21 cellular contexts compared by ENCODE assay signal in genomic region chr17:22703786-22704441, GRCh38.
DNase-seq lines count a peak whose midpoint lies in the region; ATAC-seq, FAIRE-seq and TF ChIP-seq lines count a peak whose summit lies in the region.
"Had no signal": no experiment of that assay in that cellular context is flagged by ENCODE, and none has a peak within 500 bp of the region (broad histone marks: within the 10 kb centered on the region; RNA-seq: fewer than 3 reads in every experiment).

No MANE protein-coding gene starts in this region.

- no peaks in the 10 kb centered on the region for H4K20me1 ChIP-seq in K562 (replicated peaks; ENCODE audit: control insufficient read depth, insufficient read depth, low read length)

- in situ Hi-C loops in K562 (cut with MboI): no loop called here

- peaks cover 7 to 12% of the 10 kb centered on the region in 2 donors for H3K9me3 Mint-ChIP-seq in effector memory CD8-positive, alpha-beta T cell

- H3K4me1 Mint-ChIP-seq in effector memory CD8-positive, alpha-beta T cell (ENCODE audit: low read depth in 2 of 2): no peaks in the 10 kb centered on the region
- H3K4me1 Mint-ChIP-seq: brain; naive thymus-derived CD4-positive, alpha-beta T cell had no signal

- WGBS in K562 (ENCODE audit: insufficient coverage, low coverage, missing lambda C conversion rate): 9% methylated on average over 5 of the region's 31 CpGs
- 59 to 70% methylated on average over 23 to 26 of the region's 31 CpGs for WGBS in tibial nerve, 2 donors

- POLR2A ChIA-PET in K562 (lab: Yijun Ruan, JAX): interaction anchor here (0.6 kb wide), 1 partner anchor 212 kb away, joined by 5 read pairs; no protein-coding TSS in a partner anchor

- no peaks in the 10 kb centered on the region for H3K36me3 ChIP-seq in K562 (ENCODE audit: control insufficient read depth, insufficient read depth, low read length)
- H3K36me3 ChIP-seq in tibial nerve: no peaks in the 10 kb centered on the region
- no peaks in the 10 kb centered on the region for H3K36me3 ChIP-seq in ascending aorta
- H3K36me3 ChIP-seq: vagina had no signal

- peak; percentile 92 for TF ChIP-seq CTCF in 22Rv1 (IDR thresholded peaks at IDR 0.05)
- 0 out of 3 replicates have a peak, but pooled peaks have one; percentile 7 for TF ChIP-seq CTCF in GM12872 (IDR thresholded peaks at IDR 0.05; ENCODE audit: insufficient read depth, low read depth, low read length)
- TF ChIP-seq CTCF in NB4 (IDR thresholded peaks at IDR 0.05; ENCODE audit: low read depth, low read length): peak; percentile 82
- peak; percentile 33 to 64 (median 54) for TF ChIP-seq CTCF in K562 (IDR thresholded peaks at IDR 0.05 in 2 of 3, conservative IDR thresholded peaks at IDR 0.05 in 1 of 3; ENCODE audit: insufficient read depth in 2 of 3, low read depth in 1 of 3, low read length in 3 of 3)
- no peak for TF ChIP-seq CTCF in tibial nerve (IDR thresholded peaks at IDR 0.05)
- no peak for TF ChIP-seq CTCF in ascending aorta (IDR thresholded peaks at IDR 0.05)

- no peak for TF ChIP-seq POLR2A in NB4 (IDR thresholded peaks at IDR 0.05; ENCODE audit: extremely low read depth, insufficient read length)
- no peak for TF ChIP-seq POLR2A in K562 (conservative IDR thresholded peaks at IDR 0.05)
- no peak for TF ChIP-seq POLR2A in tibial nerve (IDR thresholded peaks at IDR 0.05)

- no peak for FAIRE-seq in K562 (lab: Jason Lieb, UNC)

- no TSS peak for BruUV-seq in K562 (replicated peaks; lab: Mats Ljungman, UMichigan)

- peaks cover 0 to 5% of the 10 kb centered on the region in 2 experiments; a peak in 2 of 5 replicates for H3K4me1 ChIP-seq in K562 (replicated peaks in 1 of 2; ENCODE audit: control insufficient read depth in 2 of 2, insufficient read depth in 2 of 2, low read length in 2 of 2)
- no peaks in the 10 kb centered on the region for H3K4me1 ChIP-seq in tibial nerve
- no peaks in the 10 kb centered on the region for H3K4me1 ChIP-seq in ascending aorta
- H3K4me1 ChIP-seq: parathyroid adenoma, vagina had no signal

- H3K27me3 Mint-ChIP-seq in effector memory CD8-positive, alpha-beta T cell: no peaks in the 10 kb centered on the region
- H3K27me3 Mint-ChIP-seq: activated naive CD8-positive, alpha-beta T cell; brain; naive thymus-derived CD4-positive, alpha-beta T cell had no signal

- H3K9ac ChIP-seq in K562 (ENCODE audit: insufficient read depth in 1 of 2, low read depth in 2 of 2, low read length in 2 of 2): no peak overlapping the region
- H3K9ac ChIP-seq: GM23248, parathyroid adenoma had no signal

- no peaks in the 10 kb centered on the region for H3K9me3 ChIP-seq in K562 (replicated peaks; ENCODE audit: control insufficient read depth, insufficient read depth, low read depth, low read length)
- H3K9me3 ChIP-seq in tibial nerve: peaks cover 0 to 14% (median 0%) of the 10 kb centered on the region in 4 donors
- H3K9me3 ChIP-seq in ascending aorta: no peaks in the 10 kb centered on the region
- H3K9me3 ChIP-seq: vagina had no signal

- intact Hi-C loops in K562 (cut with micrococcal nuclease) (no loop called here), ascending aorta (cut with DNase I) (no loop called here)

- H3K4me3 ChIP-seq in NB4 (ENCODE audit: low read depth, low read length): no peak overlapping the region
- no peak overlapping the region for H3K4me3 ChIP-seq in K562
- no peak overlapping the region for H3K4me3 ChIP-seq in tibial nerve
- no peak overlapping the region for H3K4me3 ChIP-seq in ascending aorta
- H3K4me3 ChIP-seq: GM23248, vagina had no signal

- TF ChIP-seq RAD21 in K562 (CRISPR knock-in tag; conservative IDR thresholded peaks at IDR 0.05 in 1 of 2, IDR thresholded peaks at IDR 0.05 in 1 of 2): peak in 1 of 2 experiments; percentile 15; a peak in 1 of 4 replicates

- no peak overlapping the region for H3K27ac ChIP-seq in 22Rv1
- no peak overlapping the region for H3K27ac ChIP-seq in K562 (ENCODE audit: extremely low read depth, low read depth, low read length)
- no peak overlapping the region for H3K27ac ChIP-seq in tibial nerve
- H3K27ac ChIP-seq in ascending aorta: no peak overlapping the region
- H3K27ac ChIP-seq: GM23248, parathyroid adenoma, vagina had no signal

- H3K79me2 ChIP-seq in K562 (ENCODE audit: control insufficient read depth, insufficient read depth, low read length): no peaks in the 10 kb centered on the region
- H3K79me2 ChIP-seq: parathyroid adenoma had no signal

- H3K9me1 ChIP-seq in K562 (ENCODE audit: control insufficient read depth, insufficient read depth, low read length): no peaks in the 10 kb centered on the region

- H3K4me2 ChIP-seq in K562 (ENCODE audit: insufficient read depth, low read length): no peak overlapping the region

- CTCF ChIA-PET in K562 (lab: Yijun Ruan, JAX; ENCODE audit: low intra/inter-chr PET ratio): no interaction called here

- TF ChIP-seq EP300 in K562 (IDR thresholded peaks at IDR 0.05; ENCODE audit: low read length): no peak
- TF ChIP-seq EP300 in tibial nerve (IDR thresholded peaks at IDR 0.05): no peak

- no peaks in the 10 kb centered on the region for H3K36me3 Mint-ChIP-seq in effector memory CD8-positive, alpha-beta T cell (ENCODE audit: insufficient read depth)
- H3K36me3 Mint-ChIP-seq: activated naive CD8-positive, alpha-beta T cell; brain had no signal

- H2AFZ ChIP-seq in K562 (ENCODE audit: low read depth, low read length): no peak overlapping the region
- H2AFZ ChIP-seq: GM23248, parathyroid adenoma had no signal

- H3K27me3 ChIP-seq in K562 (ENCODE audit: control insufficient read depth in 2 of 2, insufficient read depth in 2 of 2, low read length in 2 of 2) (no peaks in the 10 kb centered on the region), tibial nerve (no peaks in the 10 kb centered on the region), ascending aorta (no peaks in the 10 kb centered on the region)
- H3K27me3 ChIP-seq: vagina had no signal

- DNase-seq in NB4 (ENCODE audit: low read depth) (peak; percentile 62), K562 (ENCODE audit: extremely low read depth in 1 of 4, low spot score in 3 of 4) (peak; percentile 41 to 65 (median 59)), tibial nerve (ENCODE audit: low spot score in 2 of 2) (no peak), ascending aorta (ENCODE audit: low spot score in 2 of 2) (no peak), T-helper 1 cell (no peak)
- DNase-seq in effector memory CD8-positive, alpha-beta T cell: no peak
- DNase-seq: activated CD4-positive, alpha-beta T cell treated with anti-CD3 and anti-CD28 coated beads, Interleukin-2, amount 50 U/mL, for 4 hours; activated T-cell treated with anti-CD3 and anti-CD28 coated beads, Interleukin-2, amount 50 U/mL, for 72 hours; dermis blood vessel endothelial cell; GDM1; naive thymus-derived CD4-positive, alpha-beta T cell; NCI-H187 treated with DMSO at 0.1 percent for 48 hours; NCI-H524 treated with DMSO at 0.1 percent for 48 hours; stimulated activated CD4-positive, alpha-beta T cell treated with anti-CD3 and anti-CD28 coated beads, Interleukin-2, amount 100 ng/mL, for 24 hours had no signal

- H3K4me3 Mint-ChIP-seq in effector memory CD8-positive, alpha-beta T cell: no peak overlapping the region
- H3K4me3 Mint-ChIP-seq: activated naive CD8-positive, alpha-beta T cell; activated T-cell treated with anti-CD3 and anti-CD28 coated beads, Interleukin-2, amount 50 U/mL, for 72 hours; brain; naive thymus-derived CD4-positive, alpha-beta T cell had no signal

- no peak overlapping the region for H3K27ac Mint-ChIP-seq in effector memory CD8-positive, alpha-beta T cell
- H3K27ac Mint-ChIP-seq: activated naive CD8-positive, alpha-beta T cell; activated T-cell treated with anti-CD3 and anti-CD28 coated beads, Interleukin-2, amount 50 U/mL, for 72 hours; brain; naive thymus-derived CD4-positive, alpha-beta T cell had no signal

- ATAC-seq in K562: peak; percentile 98
- no peak for ATAC-seq in effector memory CD8-positive, alpha-beta T cell (replicated peaks)
- ATAC-seq: activated T-cell treated with anti-CD3 and anti-CD28 coated beads, Interleukin-2, amount 50 U/mL, for 72 hours; naive thymus-derived CD4-positive, alpha-beta T cell had no signal

Comparison
In these comparisons a context has a peak if more than half of its experiments do, and no peak if none do; other contexts are left out.
1. CTCF ChIP-seq: peak in 22Rv1 (single experiment), GM12872 (single experiment), NB4 (single experiment) and K562 (3 of 3); none in tibial nerve (0 of 5) and ascending aorta (0 of 3).
2. DNase-seq: peak in NB4 (single experiment) and K562 (4 of 4); none in tibial nerve (0 of 2), ascending aorta (0 of 2), effector memory CD8-positive, alpha-beta T cell (0 of 3) and T-helper 1 cell (0 of 5).